ENCODE assay signal across 8 cellular contexts in genomic region chr17:6639014-6639650, GRCh38. TPM values are rescaled to one million over a fixed set of nuclear protein-coding genes. Genes with fewer than 3 reads are reported as not detected.
A peak's percentile ranks its signal among the peaks of the same experiment; 100 is the strongest.
DNase-seq lines count a peak whose midpoint lies in the region; ATAC-seq and TF ChIP-seq lines count a peak whose summit lies in the region.

No MANE protein-coding gene starts in this region.

- peaks cover 47% of the 10 kb centered on the region for H3K4me1 Mint-ChIP-seq in activated CD4-positive, alpha-beta T cell treated with anti-CD3 and anti-CD28 coated beads for 36 hours

- H3K27ac ChIP-seq in left lung (no peak overlapping the region), suprapubic skin (no peak overlapping the region)

- H3K4me3 Mint-ChIP-seq in activated CD4-positive, alpha-beta T cell treated with anti-CD3 and anti-CD28 coated beads for 36 hours, result peak overlapping the region; percentile 92

- no peak for TF ChIP-seq CTCF in astrocyte of the cerebellum (IDR thresholded peaks at IDR 0.05; ENCODE audit: low read depth, low read length, missing control alignments)
- TF ChIP-seq CTCF in left lung (IDR thresholded peaks at IDR 0.05), result no peak
- TF ChIP-seq CTCF in suprapubic skin (IDR thresholded peaks at IDR 0.05), result no peak

- peaks cover 0 to 21% of the 10 kb centered on the region in 2 donors for H3K36me3 ChIP-seq in left lung
- peaks cover 10% of the 10 kb centered on the region for H3K36me3 ChIP-seq in suprapubic skin

- no peak for TF ChIP-seq POLR2A in suprapubic skin (IDR thresholded peaks at IDR 0.05)

- H3K27ac Mint-ChIP-seq in activated CD4-positive, alpha-beta T cell treated with anti-CD3 and anti-CD28 coated beads for 36 hours, result peak overlapping the region; percentile 78

- H3K27me3 ChIP-seq in left lung (no peaks in the 10 kb centered on the region), suprapubic skin (no peaks in the 10 kb centered on the region)

- H3K9me3 ChIP-seq in left lung, result no peaks in the 10 kb centered on the region
- H3K9me3 ChIP-seq in suprapubic skin, result no peaks in the 10 kb centered on the region

- in situ Hi-C loops in astrocyte of the cerebellum (cut with HindIII; ENCODE audit: low sequenced_read_pairs), result no loop called here

- H3K4me1 ChIP-seq in left lung (peaks cover 4 to 30% of the 10 kb centered on the region in 2 donors), suprapubic skin (peaks cover 51% of the 10 kb centered on the region)

- intact Hi-C loops in activated CD4-positive, alpha-beta T cell treated with anti-CD3 and anti-CD28 coated beads for 36 hours (cut with DNase I, micrococcal nuclease), result no loop called here
- intact Hi-C loops in left lung (cut with DNase I), result no loop called here

- no peaks in the 10 kb centered on the region for H3K27me3 Mint-ChIP-seq in activated CD4-positive, alpha-beta T cell treated with anti-CD3 and anti-CD28 coated beads for 36 hours

- DNase-seq in activated CD4-positive, alpha-beta T cell treated with anti-CD3 and anti-CD28 coated beads for 36 hours, result peak; percentile 51
- DNase-seq in activated CD4-positive, alpha-beta T cell treated with anti-CD3 and anti-CD28 coated beads for 4 hours, result no peak
- DNase-seq in astrocyte of the cerebellum (ENCODE audit: low read depth) (no peak), left lung (peak in 1 of 2 donors; percentile 59), suprapubic skin (ENCODE audit: low spot score in 2 of 2) (no peak)

- no peak for TF ChIP-seq EP300 in suprapubic skin (IDR thresholded peaks at IDR 0.05)

- WGBS in suprapubic skin, result 5% methylated on average over 4 of the region's 16 CpGs

- H3K36me3 Mint-ChIP-seq in activated CD4-positive, alpha-beta T cell treated with anti-CD3 and anti-CD28 coated beads for 36 hours (ENCODE audit: low read depth), result peaks cover 29% of the 10 kb centered on the region

- POLR2A ChIA-PET in activated CD4-positive, alpha-beta T cell treated with anti-CD3 and anti-CD28 coated beads for 36 hours (lab: Charles Lee), result interaction anchor here (0.5 to 1.2 kb wide), 2 partner anchors 12 to 1141 kb away, joined by 4 to 5 read pairs; partner anchors contain the start of genes C17orf100 and MED31

- ATAC-seq in activated CD4-positive, alpha-beta T cell treated with anti-CD3 and anti-CD28 coated beads for 36 hours, result no peak
- no peak for ATAC-seq in left lung
- ATAC-seq in GM19035 (IDR thresholded peaks at IDR 0.05; ENCODE audit: unreplicated experiment), result no peak
- ATAC-seq in HG03139 (IDR thresholded peaks at IDR 0.05; ENCODE audit: unreplicated experiment), result no peak
- ATAC-seq in GM21390 (IDR thresholded peaks at IDR 0.05; ENCODE audit: unreplicated experiment), result no peak

- H3K9me3 Mint-ChIP-seq in activated CD4-positive, alpha-beta T cell treated with anti-CD3 and anti-CD28 coated beads for 36 hours (ENCODE audit: low read depth), result no peaks in the 10 kb centered on the region

- H3K4me3 ChIP-seq in astrocyte of the cerebellum (ENCODE audit: low read depth, low read length), result peak overlapping the region; percentile 91
- peak overlapping the region; percentile 77 to 85 for H3K4me3 ChIP-seq in left lung
- H3K4me3 ChIP-seq in suprapubic skin, result peak overlapping the region; percentile 89

- CTCF ChIA-PET in activated CD4-positive, alpha-beta T cell treated with anti-CD3 and anti-CD28 coated beads for 36 hours (lab: Charles Lee), result interaction anchor here (0.6 kb wide), 1 partner anchor 367 kb away, joined by 3 read pairs; no protein-coding TSS in a partner anchor

RNA-seq across cellular contexts. Expression of gene KIAA0753, which starts 1.4 kb away (rescaled TPM):
- total RNA-seq in activated CD4-positive, alpha-beta T cell treated with anti-CD3 and anti-CD28 coated beads for 36 hours, result 10 to 100 TPM; 17.1 to 24.9 TPM
- total RNA-seq in left lung, result 10 to 100 TPM; 15.8 to 18.6 TPM
- 10 to 100 TPM in 2 of 4 donors, 1 to 10 TPM in 2; 4.9 to 24.9 (median 10.4) TPM for total RNA-seq in suprapubic skin

RNA-seq across cellular contexts. Expression of gene TXNDC17, which starts 1.7 kb away (rescaled TPM):
- 100 to 1,000 TPM in 1 of 2 experiments, 10 to 100 TPM in 1; 52.4 to 122 TPM for total RNA-seq in activated CD4-positive, alpha-beta T cell treated with anti-CD3 and anti-CD28 coated beads for 36 hours
- total RNA-seq in left lung (100 to 1,000 TPM in 1 of 2 donors, 10 to 100 TPM in 1; 93.1 to 102 TPM), suprapubic skin (100 to 1,000 TPM in 1 of 4 donors, 10 to 100 TPM in 3; 30.0 to 153 (median 92.9) TPM)

RNA-seq across cellular contexts. Expression of gene MED31, which starts 12.3 kb away (rescaled TPM):
- total RNA-seq in activated CD4-positive, alpha-beta T cell treated with anti-CD3 and anti-CD28 coated beads for 36 hours, result 10 to 100 TPM; 17.7 to 24.5 TPM
- total RNA-seq in left lung (10 to 100 TPM; 19.1 to 26.8 TPM), suprapubic skin (10 to 100 TPM in 3 of 4 donors, 1 to 10 TPM in 1; 9.3 to 19.2 (median 12.9) TPM)

RNA-seq across cellular contexts. Expression of gene C17orf100, which starts 12.4 kb away (rescaled TPM):
- 1 to 10 TPM; 1.6 to 2.0 TPM for total RNA-seq in activated CD4-positive, alpha-beta T cell treated with anti-CD3 and anti-CD28 coated beads for 36 hours
- 1 to 10 TPM; 1.3 to 2.2 TPM for total RNA-seq in left lung
- 1 to 10 TPM; 1.9 to 3.3 (median 2.4) TPM for total RNA-seq in suprapubic skin
